In the genomic region with DNA sequence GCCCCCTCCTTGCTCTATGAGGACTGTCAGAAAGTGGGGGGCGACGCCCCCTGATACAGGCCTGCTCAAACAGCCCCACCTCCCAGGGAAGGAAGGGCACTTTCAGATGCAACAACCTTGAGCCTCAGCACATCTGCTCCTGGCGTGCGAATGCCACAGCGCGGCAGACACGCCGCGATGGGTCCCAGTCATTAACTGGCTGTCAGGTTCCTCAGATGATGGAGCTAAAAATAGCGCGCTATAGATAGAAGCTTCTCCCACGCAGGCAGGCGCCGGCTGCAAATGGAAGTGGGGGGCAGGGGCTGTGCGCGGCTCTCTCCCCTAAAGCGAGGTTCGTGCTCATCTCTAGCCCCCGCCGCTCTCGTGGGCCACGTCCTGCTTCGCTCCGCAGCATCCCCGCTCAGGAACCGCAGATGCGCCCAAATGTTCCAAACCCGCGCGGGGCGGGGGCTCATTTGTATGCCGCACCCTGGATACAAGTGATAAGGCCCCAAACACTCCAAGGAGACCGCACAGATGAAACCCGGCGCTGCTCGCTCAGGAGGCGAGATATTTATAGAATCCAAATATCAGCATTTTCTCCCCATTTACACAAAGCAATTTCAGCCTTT, we compare ENCODE assay signal across 8 cellular contexts. TPM values are rescaled to one million over a fixed set of nuclear protein-coding genes. Genes with fewer than 3 reads are reported as not detected.
DNase-seq lines count a peak whose midpoint lies in the region; ATAC-seq and TF ChIP-seq lines count a peak whose summit lies in the region.

No MANE protein-coding gene starts in this region.

- H3K4me2 ChIP-seq in trophoblast cell (ENCODE audit: low read length) = no peak overlapping the region

- ATAC-seq in HG02852 (IDR thresholded peaks at IDR 0.05; ENCODE audit: unreplicated experiment) = peak; percentile 86
- ATAC-seq in activated naive CD8-positive, alpha-beta T cell treated with anti-CD3 and anti-CD28 coated beads, Interleukin-2, amount 10 ng/mL, durations not matched to agents 7 days and 5 days (ENCODE audit: low read depth) = peak; percentile 30
- no peak for ATAC-seq in naive thymus-derived CD4-positive, alpha-beta T cell
- no peak for ATAC-seq in activated CD4-positive, CD25-positive, alpha-beta regulatory T cell treated with anti-CD3 and anti-CD28 coated beads, Interleukin-2, amount 50 U/mL, for 24 hours

- no peaks in the 10 kb centered on the region for H3K27me3 ChIP-seq in naive thymus-derived CD4-positive, alpha-beta T cell (ENCODE audit: control insufficient read depth in 2 of 2, insufficient read depth in 2 of 2, low read length in 2 of 2)
- H3K27me3 ChIP-seq in transverse colon (peaks cover 6% of the 10 kb centered on the region), trophoblast cell (ENCODE audit: insufficient read depth, low read length) (no peaks in the 10 kb centered on the region)

- no peak overlapping the region for H3K9ac ChIP-seq in trophoblast cell (ENCODE audit: low read length)

- no peak overlapping the region for H3K4me3 ChIP-seq in naive thymus-derived CD4-positive, alpha-beta T cell (ENCODE audit: low read length)
- H3K4me3 ChIP-seq in transverse colon (peak overlapping the region in 2 of 4 donors; percentile 4 to 32), trophoblast cell (ENCODE audit: low read depth, low read length) (no peak overlapping the region)

- no peak overlapping the region for H2BK120ac ChIP-seq in trophoblast cell (ENCODE audit: insufficient read depth, low read length, poor library complexity)

- H4K12ac ChIP-seq in trophoblast cell (ENCODE audit: low read depth, low read length) = no peak overlapping the region

- H3K79me1 ChIP-seq in trophoblast cell (ENCODE audit: low read length) = peaks cover 6% of the 10 kb centered on the region

- H4K91ac ChIP-seq in trophoblast cell (ENCODE audit: low read depth, low read length) = no peak overlapping the region

- H3K4me1 ChIP-seq in naive thymus-derived CD4-positive, alpha-beta T cell (ENCODE audit: control insufficient read depth in 2 of 2, insufficient read depth in 2 of 2, low read length in 2 of 2) = peaks cover 0 to 5% of the 10 kb centered on the region in 2 donors
- H3K4me1 ChIP-seq in transverse colon = peaks cover 7 to 31% (median 20%) of the 10 kb centered on the region in 4 donors
- peaks cover 0 to 7% of the 10 kb centered on the region in 2 experiments for H3K4me1 ChIP-seq in trophoblast cell (ENCODE audit: control insufficient read depth in 1 of 2, insufficient read depth in 2 of 2, low read length in 2 of 2)

- intact Hi-C loops in naive thymus-derived CD4-positive, alpha-beta T cell (cut with micrococcal nuclease) = no loop called here
- intact Hi-C loops in transverse colon (cut with DNase I; ENCODE audit: low total_unique reads) = no loop called here

- no peak overlapping the region for H2BK12ac ChIP-seq in trophoblast cell (ENCODE audit: low read length)

- 50% methylated on average over 30 of the region's 37 CpGs; no CpG with 5 or more reads in 1 of the 2 donors for WGBS in transverse colon (ENCODE audit: low coverage in 1 of 2), 2 donors
- WGBS in trophoblast cell (ENCODE audit: extremely low coverage, insufficient coverage, insufficient read length) = no CpG with 5 or more reads among the region's 37 CpGs

- H3K4me1 Mint-ChIP-seq in activated naive CD8-positive, alpha-beta T cell treated with anti-CD3 and anti-CD28 coated beads, Interleukin-2, amount 10 ng/mL, durations not matched to agents 7 days and 5 days = peaks cover 2% of the 10 kb centered on the region
- peaks cover 0 to 26% (median 10%) of the 10 kb centered on the region in 7 donors for H3K4me1 Mint-ChIP-seq in naive thymus-derived CD4-positive, alpha-beta T cell

- no peak overlapping the region for H3K14ac ChIP-seq in trophoblast cell (ENCODE audit: low read length)

- H3K27ac Mint-ChIP-seq in activated naive CD8-positive, alpha-beta T cell treated with anti-CD3 and anti-CD28 coated beads, Interleukin-2, amount 10 ng/mL, durations not matched to agents 7 days and 5 days = no peak overlapping the region
- peak overlapping the region in 1 of 9 donors; percentile 53 for H3K27ac Mint-ChIP-seq in naive thymus-derived CD4-positive, alpha-beta T cell

- H3K27me3 Mint-ChIP-seq in activated naive CD8-positive, alpha-beta T cell treated with anti-CD3 and anti-CD28 coated beads, Interleukin-2, amount 10 ng/mL, durations not matched to agents 7 days and 5 days = peaks cover 48% of the 10 kb centered on the region
- H3K27me3 Mint-ChIP-seq in naive thymus-derived CD4-positive, alpha-beta T cell = peaks cover 41 to 51% (median 47%) of the 10 kb centered on the region in 5 donors

- H2BK5ac ChIP-seq in trophoblast cell (ENCODE audit: low read depth, low read length, poor library complexity) = no peak overlapping the region

- H3K36me3 ChIP-seq in naive thymus-derived CD4-positive, alpha-beta T cell (ENCODE audit: control insufficient read depth in 2 of 3, insufficient read depth in 3 of 3, low read length in 3 of 3) = no peaks in the 10 kb centered on the region
- H3K36me3 ChIP-seq in transverse colon = no peaks in the 10 kb centered on the region
- no peaks in the 10 kb centered on the region for H3K36me3 ChIP-seq in trophoblast cell (ENCODE audit: control insufficient read depth in 1 of 2, insufficient read depth in 2 of 2, low read length in 2 of 2)

- no peak for TF ChIP-seq CTCF in transverse colon (IDR thresholded peaks at IDR 0.05)

- no peak for TF ChIP-seq EP300 in transverse colon (IDR thresholded peaks at IDR 0.05; ENCODE audit: low read depth)

- H2AK5ac ChIP-seq in trophoblast cell (ENCODE audit: low read length) = no peak overlapping the region

- peak overlapping the region; percentile 8 for H3K4me3 Mint-ChIP-seq in activated naive CD8-positive, alpha-beta T cell treated with anti-CD3 and anti-CD28 coated beads, Interleukin-2, amount 10 ng/mL, durations not matched to agents 7 days and 5 days
- H3K4me3 Mint-ChIP-seq in naive thymus-derived CD4-positive, alpha-beta T cell = peak overlapping the region in 8 of 10 donors; percentile 22 to 54 (median 47)

- CTCF ChIA-PET in naive thymus-derived CD4-positive, alpha-beta T cell (lab: Charles Lee) = no interaction called here

- peak; percentile 66 for DNase-seq in G401 (ENCODE audit: low spot score)
- DNase-seq in activated naive CD8-positive, alpha-beta T cell treated with anti-CD3 and anti-CD28 coated beads, Interleukin-2, amount 10 ng/mL, durations not matched to agents 7 days and 5 days = no peak
- DNase-seq in naive thymus-derived CD4-positive, alpha-beta T cell = peak in 2 of 9 donors; percentile 4 to 22
- no peak for DNase-seq in transverse colon
- DNase-seq in trophoblast cell = no peak
- DNase-seq in activated CD8-positive, alpha-beta memory T cell treated with anti-CD3 and anti-CD28 coated beads, Interleukin-2, amount 50 U/mL, for 48 hours = no peak

- no peak overlapping the region for H3K27ac ChIP-seq in naive thymus-derived CD4-positive, alpha-beta T cell (ENCODE audit: low read depth, low read length)
- H3K27ac ChIP-seq in transverse colon (no peak overlapping the region), trophoblast cell (ENCODE audit: low read depth, low read length) (no peak overlapping the region)

- no peak overlapping the region for H3K4ac ChIP-seq in trophoblast cell (ENCODE audit: low read depth, low read length)

- in situ Hi-C loops in G401 (cut with HindIII; ENCODE audit: low sequenced_read_pairs) (no loop called here), transverse colon (cut with MboI; ENCODE audit: low pct_ligation_motif_present in 1 of 4, low pct_unique_long_range_greater_than_20kb in 1 of 4, low sequenced_read_pairs in 3 of 4) (no loop called here)

- no peak overlapping the region for H3K18ac ChIP-seq in trophoblast cell (ENCODE audit: low read length)

- no peak for TF ChIP-seq POLR2A in transverse colon (IDR thresholded peaks at IDR 0.05)

- no peak overlapping the region for H3K23ac ChIP-seq in trophoblast cell (ENCODE audit: low read length)

- H3K79me2 ChIP-seq in trophoblast cell (ENCODE audit: control insufficient read depth, insufficient read depth, low read length, poor library complexity) = no peaks in the 10 kb centered on the region

- POLR2A ChIA-PET in activated naive CD8-positive, alpha-beta T cell treated with anti-CD3 and anti-CD28 coated beads, Interleukin-2, amount 10 ng/mL, durations not matched to agents 7 days and 5 days (lab: Charles Lee) = no interaction called here
- POLR2A ChIA-PET in naive thymus-derived CD4-positive, alpha-beta T cell (lab: Charles Lee) = no interaction called here

- H4K8ac ChIP-seq in trophoblast cell (ENCODE audit: low read depth, low read length) = no peak overlapping the region

- H3K9me3 ChIP-seq in naive thymus-derived CD4-positive, alpha-beta T cell (ENCODE audit: control insufficient read depth in 2 of 3, low read length in 3 of 3) = no peaks in the 10 kb centered on the region
- H3K9me3 ChIP-seq in transverse colon (no peaks in the 10 kb centered on the region), trophoblast cell (ENCODE audit: insufficient read depth, low read depth, low read length) (peaks cover under 1% of the 10 kb centered on the region)

- no peaks in the 10 kb centered on the region for H3K36me3 Mint-ChIP-seq in activated naive CD8-positive, alpha-beta T cell treated with anti-CD3 and anti-CD28 coated beads, Interleukin-2, amount 10 ng/mL, durations not matched to agents 7 days and 5 days
- peaks cover 0 to 9% (median 5%) of the 10 kb centered on the region in 5 donors for H3K36me3 Mint-ChIP-seq in naive thymus-derived CD4-positive, alpha-beta T cell

- H2AFZ ChIP-seq in trophoblast cell (ENCODE audit: insufficient read depth, low read length, poor library complexity) = no peak overlapping the region

- H3K9me3 Mint-ChIP-seq in activated naive CD8-positive, alpha-beta T cell treated with anti-CD3 and anti-CD28 coated beads, Interleukin-2, amount 10 ng/mL, durations not matched to agents 7 days and 5 days = no peaks in the 10 kb centered on the region
- peaks cover 0 to 6% (median 5%) of the 10 kb centered on the region in 11 donors for H3K9me3 Mint-ChIP-seq in naive thymus-derived CD4-positive, alpha-beta T cell

RNA-seq across cellular contexts. Expression of gene LGI2, which starts 57.7 kb away (rescaled TPM):
- not detected in 2 replicates for total RNA-seq in G401 (2014; rRNA removed; shearing (Covaris generic))
- not detected for total RNA-seq in activated naive CD8-positive, alpha-beta T cell treated with anti-CD3 and anti-CD28 coated beads, Interleukin-2, amount 10 ng/mL, durations not matched to agents 7 days and 5 days
- total RNA-seq in naive thymus-derived CD4-positive, alpha-beta T cell = not detected
- polyA plus RNA-seq in naive thymus-derived CD4-positive, alpha-beta T cell = not detected
- under 1 TPM in 3 of 4 donors, not detected in 1; 0.32 to 0.75 (median 0.41) TPM for total RNA-seq in transverse colon
- 0.78 and 0.79 TPM in 2 replicates for polyA plus RNA-seq in trophoblast cell (2013)

Comparison
In these comparisons a context has a peak if more than half of its experiments do, and no peak if none do; other contexts are left out.
1. ATAC-seq: peak in HG02852 (single experiment) and activated naive CD8-positive, alpha-beta T cell treated with anti-CD3 and anti-CD28 coated beads, Interleukin-2, amount 10 ng/mL, durations not matched to agents 7 days and 5 days (single experiment); none in naive thymus-derived CD4-positive, alpha-beta T cell (single experiment) and activated CD4-positive, CD25-positive, alpha-beta regulatory T cell treated with anti-CD3 and anti-CD28 coated beads, Interleukin-2, amount 50 U/mL, for 24 hours (0 of 2).